9 cellular contexts compared by ENCODE assay signal in genomic region chr2:148552675-148553331, GRCh38.
DNase-seq lines count a peak whose midpoint lies in the region; ATAC-seq and TF ChIP-seq lines count a peak whose summit lies in the region.
"Had no signal": no experiment of that assay in that cellular context is flagged by ENCODE, and none has a peak within 500 bp of the region (broad histone marks: within the 10 kb centered on the region; RNA-seq: fewer than 3 reads in every experiment).

No MANE protein-coding gene starts in this region.

- H2AFZ ChIP-seq in OCI-LY7 (ENCODE audit: low read length) = peak overlapping the region; percentile 97
- H2AFZ ChIP-seq in fibroblast of lung (ENCODE audit: low read length) = peak overlapping the region; percentile 98

- no TSS peak for BruUV-seq in OCI-LY7 (replicated peaks; lab: Mats Ljungman, UMichigan)

- H3K4me2 ChIP-seq in OCI-LY7 (ENCODE audit: low read length) = peak overlapping the region; percentile 83
- peak overlapping the region; percentile 99 for H3K4me2 ChIP-seq in fibroblast of lung (ENCODE audit: extremely low read depth, insufficient read depth, low read length)

- H3K4me3 Mint-ChIP-seq in stimulated activated naive CD8-positive, alpha-beta T cell treated with anti-CD3 and anti-CD28 coated beads, Interleukin-15, amount 100 ng/mL, for 72 hours = no peak overlapping the region

- H4K20me1 ChIP-seq in OCI-LY7 (ENCODE audit: insufficient read depth, low read length) = no peaks in the 10 kb centered on the region
- H4K20me1 ChIP-seq in fibroblast of lung (ENCODE audit: control insufficient read depth, extremely low read depth, insufficient read depth, low read length) = no peaks in the 10 kb centered on the region

- H3K9me3 ChIP-seq in OCI-LY7 (ENCODE audit: low read length) (no peaks in the 10 kb centered on the region), fibroblast of lung (ENCODE audit: control insufficient read depth, insufficient read depth, low read depth, low read length) (no peaks in the 10 kb centered on the region), WERI-Rb-1 (ENCODE audit: severe bottlenecking) (no peaks in the 10 kb centered on the region)

- H3K4me3 ChIP-seq in OCI-LY7 (ENCODE audit: low read depth, low read length, poor library complexity, severe bottlenecking) (peak overlapping the region; percentile 63), fibroblast of lung (replicated peaks in 1 of 4; ENCODE audit: control extremely low read depth in 1 of 4, insufficient read depth in 1 of 4, low read depth in 3 of 4, low read length in 4 of 4) (peak overlapping the region; percentile 51 to 67 (median 61)), WERI-Rb-1 (ENCODE audit: low read depth, low read length) (no peak overlapping the region)

- POLR2A ChIA-PET in OCI-LY7 (lab: Charles Lee) = interaction anchor here (0.6 to 2.2 kb wide), 8 partner anchors 9 to 1405 kb away, joined by 3 to 11 read pairs (median 4); no protein-coding TSS in a partner anchor

- H3K27ac ChIP-seq in OCI-LY7 (ENCODE audit: low read depth, low read length, poor library complexity, severe bottlenecking) (no peak overlapping the region), fibroblast of lung (ENCODE audit: insufficient read depth, low read length) (no peak overlapping the region), WERI-Rb-1 (no peak overlapping the region)
- H3K27ac ChIP-seq: VCaP had no signal

- H3K9ac ChIP-seq in fibroblast of lung (ENCODE audit: insufficient read depth, low read length) = no peak overlapping the region

- intact Hi-C loops in OCI-LY7 (cut with micrococcal nuclease; ENCODE audit: unreplicated experiment) = no loop called here

- no peaks in the 10 kb centered on the region for H3K27me3 ChIP-seq in fibroblast of lung (ENCODE audit: control insufficient read depth, insufficient read depth, low read length)
- H3K27me3 ChIP-seq in WERI-Rb-1 (ENCODE audit: insufficient read depth, low read depth, severe bottlenecking) = no peaks in the 10 kb centered on the region

- peaks cover 6% of the 10 kb centered on the region for H3K4me1 Mint-ChIP-seq in stimulated activated naive CD8-positive, alpha-beta T cell treated with anti-CD3 and anti-CD28 coated beads, Interleukin-15, amount 100 ng/mL, for 72 hours

- peaks cover 8% of the 10 kb centered on the region for H3K4me1 ChIP-seq in OCI-LY7 (ENCODE audit: insufficient read depth, low read length, poor library complexity, severe bottlenecking)
- H3K4me1 ChIP-seq in fibroblast of lung (ENCODE audit: control insufficient read depth, extremely low read depth, insufficient read depth, low read length) = no peaks in the 10 kb centered on the region

- no peaks in the 10 kb centered on the region for H3K27me3 Mint-ChIP-seq in stimulated activated naive CD8-positive, alpha-beta T cell treated with anti-CD3 and anti-CD28 coated beads, Interleukin-15, amount 100 ng/mL, for 72 hours

- no peaks in the 10 kb centered on the region for H3K9me2 ChIP-seq in OCI-LY7 (ENCODE audit: insufficient read depth, low read length)

- H3K36me3 ChIP-seq in OCI-LY7 (ENCODE audit: insufficient read depth, low read length) (no peaks in the 10 kb centered on the region), fibroblast of lung (ENCODE audit: control insufficient read depth, insufficient read depth, low read length) (no peaks in the 10 kb centered on the region), WERI-Rb-1 (no peaks in the 10 kb centered on the region)

- no peak overlapping the region for H3K27ac Mint-ChIP-seq in stimulated activated naive CD8-positive, alpha-beta T cell treated with anti-CD3 and anti-CD28 coated beads, Interleukin-15, amount 100 ng/mL, for 72 hours

- H3K79me2 ChIP-seq in OCI-LY7 (ENCODE audit: insufficient read depth, low read depth, low read length) = no peaks in the 10 kb centered on the region
- H3K79me2 ChIP-seq in fibroblast of lung (ENCODE audit: control insufficient read depth, insufficient read depth, low read length) = no peaks in the 10 kb centered on the region

- DNase-seq in NOMO-1 treated with DMSO at 0.1 percent for 48 hours (lab: John Stamatoyannopoulos, UW; ENCODE audit: unreplicated experiment) (peak; percentile 44), NOMO-1 treated with dmso at 0.1 percent for 144 hours (lab: John Stamatoyannopoulos, UW; ENCODE audit: unreplicated experiment) (no peak), OCI-LY7 (ENCODE audit: low spot score) (peak; percentile 39), fibroblast of lung (ENCODE audit: low read depth in 2 of 2) (peak in 1 of 2 donors; percentile 60), WERI-Rb-1 (no peak), occipital lobe (lab: John Stamatoyannopoulos, UW) (no peak)
- peak; percentile 36 to 43 for DNase-seq in stimulated activated naive CD8-positive, alpha-beta T cell treated with anti-CD3 and anti-CD28 coated beads, Interleukin-15, amount 100 ng/mL, for 72 hours

- ATAC-seq in HG03095 (IDR thresholded peaks at IDR 0.05; ENCODE audit: unreplicated experiment) = peak; percentile 46
- ATAC-seq in stimulated activated naive CD8-positive, alpha-beta T cell treated with anti-CD3 and anti-CD28 coated beads, Interleukin-15, amount 100 ng/mL, for 72 hours = peak; percentile 69

- H3K9me3 Mint-ChIP-seq in stimulated activated naive CD8-positive, alpha-beta T cell treated with anti-CD3 and anti-CD28 coated beads, Interleukin-15, amount 100 ng/mL, for 72 hours = peaks cover 0 to 4% of the 10 kb centered on the region in 2 donors

- no peak for TF ChIP-seq CTCF in OCI-LY7 (conservative IDR thresholded peaks at IDR 0.05; ENCODE audit: low read length)
- no peak for TF ChIP-seq CTCF in fibroblast of lung (conservative IDR thresholded peaks at IDR 0.05 in 1 of 2, IDR thresholded peaks at IDR 0.05 in 1 of 2; ENCODE audit: low read depth in 1 of 2, low read length in 2 of 2)
- no peak for TF ChIP-seq CTCF in WERI-Rb-1 (IDR thresholded peaks at IDR 0.05; ENCODE audit: low read depth, low read length)

- CTCF ChIA-PET in OCI-LY7 (lab: Charles Lee; ENCODE audit: unreplicated experiment) = interaction anchor here (0.6 to 1.3 kb wide), 2 partner anchors 13 to 14 kb away, joined by 3 to 4 read pairs; no protein-coding TSS in a partner anchor

Comparison
In these comparisons a context has a peak if more than half of its experiments do, and no peak if none do; other contexts are left out.
1. DNase-seq: peak in NOMO-1 treated with DMSO at 0.1 percent for 48 hours (single experiment), OCI-LY7 (single experiment) and stimulated activated naive CD8-positive, alpha-beta T cell treated with anti-CD3 and anti-CD28 coated beads, Interleukin-15, amount 100 ng/mL, for 72 hours (2 of 2); none in NOMO-1 treated with dmso at 0.1 percent for 144 hours (single experiment), WERI-Rb-1 (single experiment) and occipital lobe (single experiment).